In the genomic region with DNA sequence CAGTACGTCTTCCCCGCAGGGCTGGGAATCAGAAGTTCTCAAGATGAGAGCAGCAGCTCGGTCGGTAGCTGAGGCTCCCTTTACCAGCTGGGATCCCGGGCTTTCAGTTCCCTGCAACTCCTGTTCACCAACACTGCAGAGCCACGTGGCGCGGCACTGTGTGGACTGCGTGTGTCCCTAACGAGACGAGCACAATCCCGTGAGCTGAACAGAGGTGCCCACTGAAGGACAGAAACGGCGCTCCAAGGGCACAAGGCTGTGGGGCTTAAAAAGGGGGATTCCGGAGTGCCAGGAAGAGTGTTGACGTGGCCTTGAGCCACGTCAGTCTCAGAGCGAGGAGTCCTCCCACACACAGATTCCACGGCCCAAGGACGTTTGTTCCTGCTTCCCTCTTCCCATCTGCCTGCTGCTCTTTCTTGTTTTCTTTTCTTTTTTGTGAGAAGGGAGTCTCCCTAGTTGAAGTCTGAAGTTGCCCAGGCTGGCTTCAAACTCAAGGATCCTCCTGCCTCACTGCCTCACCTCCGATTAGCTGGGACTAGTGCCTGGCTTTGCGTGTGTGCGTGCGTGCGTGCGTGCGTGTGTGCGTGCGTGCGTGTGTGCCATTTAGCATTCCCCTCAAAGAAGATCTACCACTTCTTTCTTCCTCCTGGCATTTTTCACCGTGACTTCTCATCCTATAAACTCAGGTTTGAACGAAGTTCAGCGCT, we compare ENCODE assay signal across 15 cellular contexts. TPM values are rescaled to one million over a fixed set of nuclear protein-coding genes. Genes with fewer than 3 reads are reported as not detected.
DNase-seq lines count a peak whose midpoint lies in the region; ATAC-seq and TF ChIP-seq lines count a peak whose summit lies in the region.
"Had no signal": no experiment of that assay in that cellular context is flagged by ENCODE, and none has a peak within 500 bp of the region (broad histone marks: within the 10 kb centered on the region; RNA-seq: fewer than 3 reads in every experiment).

No MANE protein-coding gene starts in this region.

- no peaks in the 10 kb centered on the region for H3K79me2 ChIP-seq in OCI-LY7 (ENCODE audit: insufficient read depth, low read depth, low read length)

- no TSS peak for BruUV-seq in OCI-LY7 (replicated peaks; lab: Mats Ljungman, UMichigan)

- no peak overlapping the region for H2AFZ ChIP-seq in OCI-LY7 (ENCODE audit: low read length)

- H3K27ac ChIP-seq in OCI-LY7 (ENCODE audit: low read depth, low read length, poor library complexity, severe bottlenecking): no peak overlapping the region

- H3K27ac Mint-ChIP-seq in chondrocyte (ENCODE audit: unreplicated experiment) (no peak overlapping the region), nephron progenitor cell (peak overlapping the region; percentile 94)
- H3K27ac Mint-ChIP-seq: CD14-positive monocyte had no signal

- H4K20me1 ChIP-seq in OCI-LY7 (ENCODE audit: insufficient read depth, low read length): no peaks in the 10 kb centered on the region

- H3K4me1 Mint-ChIP-seq in chondrocyte (ENCODE audit: low read depth) (peaks cover 6% of the 10 kb centered on the region), nephron progenitor cell (peaks cover 4% of the 10 kb centered on the region)
- H3K4me1 Mint-ChIP-seq: CD14-positive monocyte had no signal

- H3K4me3 Mint-ChIP-seq in chondrocyte (ENCODE audit: unreplicated experiment) (peak overlapping the region; percentile 19), nephron progenitor cell (no peak overlapping the region)
- H3K4me3 Mint-ChIP-seq: CD14-positive monocyte had no signal

- peaks cover 3% of the 10 kb centered on the region for H3K9me3 Mint-ChIP-seq in chondrocyte (ENCODE audit: low read depth)
- no peaks in the 10 kb centered on the region for H3K9me3 Mint-ChIP-seq in nephron progenitor cell
- H3K9me3 Mint-ChIP-seq: CD14-positive monocyte had no signal

- no peak for ATAC-seq in GM21786 (IDR thresholded peaks at IDR 0.05; ENCODE audit: unreplicated experiment)

- POLR2A ChIA-PET in OCI-LY7 (lab: Charles Lee): no interaction called here

- no peaks in the 10 kb centered on the region for H3K9me2 ChIP-seq in OCI-LY7 (ENCODE audit: insufficient read depth, low read length)

- CTCF ChIA-PET in OCI-LY7 (lab: Charles Lee; ENCODE audit: unreplicated experiment): interaction anchor here (0.5 kb wide), 1 partner anchor 16 kb away, joined by 3 read pairs; no protein-coding TSS in a partner anchor

- no peak overlapping the region for H3K4me3 ChIP-seq in OCI-LY7 (ENCODE audit: low read depth, low read length, poor library complexity, severe bottlenecking)

- peak; percentile 81 for DNase-seq in Daoy (ENCODE audit: low read depth)
- no peak for DNase-seq in OCI-LY7 (ENCODE audit: low spot score)
- no peak for DNase-seq in chondrocyte (ENCODE audit: low spot score)
- no peak for DNase-seq in nephron progenitor cell
- DNase-seq in Kasumi-1 (lab: John Stamatoyannopoulos, UW): no peak
- no peak for DNase-seq in HCEC 1CT
- DNase-seq in ureter (ENCODE audit: low spot score): no peak
- DNase-seq: effector CD8-positive, alpha-beta T cell; IMR-90; kidney; NCI-H1417; NCI-H446 treated with DMSO at 0.1 percent for 48 hours; T1000 had no signal

- H3K27me3 Mint-ChIP-seq in chondrocyte (ENCODE audit: low read depth) (no peaks in the 10 kb centered on the region), nephron progenitor cell (ENCODE audit: low read depth, poor library complexity) (peaks cover 8% of the 10 kb centered on the region)

- intact Hi-C loops in OCI-LY7 (cut with micrococcal nuclease; ENCODE audit: unreplicated experiment): no loop called here

- no peaks in the 10 kb centered on the region for H3K36me3 ChIP-seq in OCI-LY7 (ENCODE audit: insufficient read depth, low read length)

- no peaks in the 10 kb centered on the region for H3K4me1 ChIP-seq in OCI-LY7 (ENCODE audit: insufficient read depth, low read length, poor library complexity, severe bottlenecking)

- H3K9me3 ChIP-seq in OCI-LY7 (ENCODE audit: low read length): no peaks in the 10 kb centered on the region

- TF ChIP-seq CTCF in OCI-LY7 (conservative IDR thresholded peaks at IDR 0.05; ENCODE audit: low read length) (no peak), chondrocyte (IDR thresholded peaks at IDR 0.05) (no peak), nephron progenitor cell (IDR thresholded peaks at IDR 0.05) (no peak)

- peak overlapping the region; percentile 40; the same call in 1 of the 2 replicates for H3K4me2 ChIP-seq in OCI-LY7 (ENCODE audit: low read length)

- H3K36me3 Mint-ChIP-seq in chondrocyte (ENCODE audit: low read depth) (no peaks in the 10 kb centered on the region), nephron progenitor cell (ENCODE audit: low read depth) (peaks cover 9% of the 10 kb centered on the region)

RNA-seq across cellular contexts. Expression of gene RPL35A, which starts 37.1 kb away (rescaled TPM):
- 1,068 and 1,272 TPM in 2 replicates for total RNA-seq in Daoy (2014; rRNA removed; shearing (Covaris generic))
- total RNA-seq in OCI-LY7 (2014; rRNA removed; shearing (Covaris generic)): 846 and 968 TPM in 2 replicates
- 1,146 and 1,184 TPM in 2 replicates for total RNA-seq in OCI-LY7 (2022)
- total RNA-seq in chondrocyte: 657 to 708 TPM (median 675 TPM) in 3 replicates
- 1,104 TPM for total RNA-seq in ureter

RNA-seq across cellular contexts. Expression of gene LMLN, which starts 47.1 kb away (rescaled TPM):
- 4.4 and 7.7 TPM in 2 replicates for total RNA-seq in Daoy (2014; rRNA removed; shearing (Covaris generic))
- 0.50 and 3.7 TPM in 2 replicates for total RNA-seq in OCI-LY7 (2014; rRNA removed; shearing (Covaris generic))
- total RNA-seq in OCI-LY7 (2022) (6.2 and 7.1 TPM in 2 replicates), chondrocyte (7.0 to 11.4 TPM (median 7.7 TPM) in 3 replicates), ureter (11.2 TPM)
